Comparison of ENCODE assay signal across 15 cellular contexts in the genomic region with DNA sequence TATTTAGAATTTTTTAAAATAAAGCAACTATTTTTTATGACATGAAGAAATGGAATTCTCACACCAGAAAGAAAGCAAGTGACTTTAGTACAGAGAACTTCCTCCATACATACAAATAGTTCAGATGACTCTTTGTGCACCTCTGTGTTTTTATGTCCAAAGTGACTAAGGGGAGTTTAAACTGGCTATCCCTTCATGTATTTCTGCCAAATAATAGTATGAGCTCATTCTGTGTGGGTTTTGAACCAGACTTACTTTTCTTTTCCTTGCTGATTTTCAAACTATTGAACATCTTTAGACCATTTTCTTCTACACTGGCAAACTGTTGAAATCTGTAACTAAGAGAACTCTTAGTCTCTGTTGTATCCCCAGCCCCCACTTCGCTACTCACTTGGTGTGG.
DNase-seq lines count a peak whose midpoint lies in the region; TF ChIP-seq lines count a peak whose summit lies in the region.
"Had no signal": no experiment of that assay in that cellular context is flagged by ENCODE, and none has a peak within 500 bp of the region (broad histone marks: within the 10 kb centered on the region; RNA-seq: fewer than 3 reads in every experiment).

No MANE protein-coding gene starts in this region.

- TF ChIP-seq CTCF in fibroblast of lung (conservative IDR thresholded peaks at IDR 0.05 in 1 of 2, IDR thresholded peaks at IDR 0.05 in 1 of 2; ENCODE audit: low read depth in 1 of 2, low read length in 2 of 2): no peak

- H2AFZ ChIP-seq in GM23248: no peak overlapping the region
- no peak overlapping the region for H2AFZ ChIP-seq in fibroblast of lung (ENCODE audit: low read length)
- no peak overlapping the region for H2AFZ ChIP-seq in Karpas-422 (ENCODE audit: low read length)

- no peaks in the 10 kb centered on the region for H3K79me2 ChIP-seq in GM23248 (ENCODE audit: insufficient read depth)
- no peaks in the 10 kb centered on the region for H3K79me2 ChIP-seq in fibroblast of lung (ENCODE audit: control insufficient read depth, insufficient read depth, low read length)
- no peaks in the 10 kb centered on the region for H3K79me2 ChIP-seq in Karpas-422 (ENCODE audit: low read length)

- H3K9me2 ChIP-seq in GM23248 (ENCODE audit: insufficient read depth): no peaks in the 10 kb centered on the region
- no peaks in the 10 kb centered on the region for H3K9me2 ChIP-seq in Karpas-422 (replicated peaks; ENCODE audit: insufficient read depth, low read length)
- H3K9me2 ChIP-seq: SK-N-SH had no signal

- H3K4me2 ChIP-seq in GM23248 (ENCODE audit: unreplicated experiment) (peak overlapping the region; percentile 25), fibroblast of lung (ENCODE audit: extremely low read depth, insufficient read depth, low read length) (no peak overlapping the region), Karpas-422 (ENCODE audit: low read depth, low read length, poor library complexity, severe bottlenecking) (no peak overlapping the region)
- H3K4me2 ChIP-seq: SK-N-SH had no signal

- WGBS in GM23248 (ENCODE audit: low coverage in 1 of 2, low lambda C conversion rate in 2 of 2, missing lambda C conversion rate in 2 of 2), 2 experiments: 80 to 94% methylated on average over 1 of the region's 1 CpG

- no peaks in the 10 kb centered on the region for H3K36me3 ChIP-seq in GM23248 (ENCODE audit: low read depth)
- H3K36me3 ChIP-seq in adipocyte (ENCODE audit: control insufficient read depth, insufficient read depth, low read length, severe bottlenecking): no peaks in the 10 kb centered on the region
- H3K36me3 ChIP-seq in fibroblast of lung (ENCODE audit: control insufficient read depth, insufficient read depth, low read length): no peaks in the 10 kb centered on the region
- H3K36me3 ChIP-seq in Karpas-422 (ENCODE audit: insufficient read depth, low read length): no peaks in the 10 kb centered on the region

- H3K9ac ChIP-seq in GM23248 (no peak overlapping the region), adipocyte (ENCODE audit: low read length) (no peak overlapping the region), fibroblast of lung (ENCODE audit: insufficient read depth, low read length) (no peak overlapping the region), Karpas-422 (ENCODE audit: low read length) (no peak overlapping the region)
- H3K9ac ChIP-seq: SK-N-SH had no signal

- no peaks in the 10 kb centered on the region for H3K27me3 ChIP-seq in GM23248 (replicated peaks; ENCODE audit: insufficient read depth)
- H3K27me3 ChIP-seq in adipocyte (replicated peaks; ENCODE audit: control insufficient read depth, insufficient read depth, low read length): no peaks in the 10 kb centered on the region
- no peaks in the 10 kb centered on the region for H3K27me3 ChIP-seq in fibroblast of lung (ENCODE audit: control insufficient read depth, insufficient read depth, low read length)
- H3K27me3 ChIP-seq in Karpas-422 (ENCODE audit: low read length): no peaks in the 10 kb centered on the region

- H3K4me1 ChIP-seq in GM23248 (ENCODE audit: insufficient read depth) (peaks cover 26% of the 10 kb centered on the region), adipocyte (ENCODE audit: control insufficient read depth, insufficient read depth, low read length) (peaks cover 15% of the 10 kb centered on the region), fibroblast of lung (ENCODE audit: control insufficient read depth, extremely low read depth, insufficient read depth, low read length) (peaks cover 3% of the 10 kb centered on the region), Karpas-422 (ENCODE audit: low read length) (no peaks in the 10 kb centered on the region)

- H3K4me3 ChIP-seq in GM23248: no peak overlapping the region
- H3K4me3 ChIP-seq in adipocyte (ENCODE audit: low read length): no peak overlapping the region
- H3K4me3 ChIP-seq in fibroblast of lung (replicated peaks in 1 of 4; ENCODE audit: control extremely low read depth in 1 of 4, insufficient read depth in 1 of 4, low read depth in 3 of 4, low read length in 4 of 4): no peak overlapping the region
- H3K4me3 ChIP-seq in Karpas-422 (ENCODE audit: low read length): no peak overlapping the region
- H3K4me3 ChIP-seq: K562 had no signal

- H4K20me1 ChIP-seq in GM23248 (ENCODE audit: insufficient read depth): no peaks in the 10 kb centered on the region
- no peaks in the 10 kb centered on the region for H4K20me1 ChIP-seq in fibroblast of lung (ENCODE audit: control insufficient read depth, extremely low read depth, insufficient read depth, low read length)
- no peaks in the 10 kb centered on the region for H4K20me1 ChIP-seq in Karpas-422 (ENCODE audit: insufficient read depth, low read depth, low read length)

- H3F3A ChIP-seq in GM23248 (ENCODE audit: insufficient read depth): no peaks in the 10 kb centered on the region

- H3K9me3 ChIP-seq in GM23248 (ENCODE audit: low read depth) (no peaks in the 10 kb centered on the region), adipocyte (ENCODE audit: control insufficient read depth, low read length) (no peaks in the 10 kb centered on the region), fibroblast of lung (ENCODE audit: control insufficient read depth, insufficient read depth, low read depth, low read length) (no peaks in the 10 kb centered on the region), Karpas-422 (ENCODE audit: low read length) (peaks cover 10% of the 10 kb centered on the region; the same call in 1 of the 2 replicates)
- H3K9me3 ChIP-seq: SK-N-SH had no signal

- H3K27ac ChIP-seq in GM23248 (no peak overlapping the region), fibroblast of lung (ENCODE audit: insufficient read depth, low read length) (no peak overlapping the region), Karpas-422 (ENCODE audit: low read length) (no peak overlapping the region)

- DNase-seq in GM23248 (peak; percentile 72), adipocyte (ENCODE audit: low read depth) (peak; percentile 23), fibroblast of lung (ENCODE audit: low read depth in 2 of 2) (peak; percentile 14 to 77), stromal cell of bone marrow (ENCODE audit: low read depth) (peak; percentile 58), Karpas-422 (no peak), D341Med (ENCODE audit: low spot score) (no peak)
- no peak for DNase-seq in activated CD4-positive, CD25-positive, alpha-beta regulatory T cell (lab: John Stamatoyannopoulos, UW)
- DNase-seq: C1 segment of cervical spinal cord; NCI-H1092; NCI-H2107; NCI-H345; NCI-H69; NK-92 treated with Interleukin-12 subunit alpha and Interleukin-12 subunit beta, amount 100 ng/mL, for 24 hours; SK-N-SH had no signal

- in situ Hi-C loops in GM23248 (cut with MboI): no loop called here

Comparison
In these comparisons a context has a peak if more than half of its experiments do, and no peak if none do; other contexts are left out.
1. DNase-seq: peak in GM23248 (single experiment), adipocyte (single experiment), fibroblast of lung (2 of 2) and stromal cell of bone marrow (single experiment); none in activated CD4-positive, CD25-positive, alpha-beta regulatory T cell (0 of 4), Karpas-422 (single experiment) and D341Med (single experiment).